29 cellular contexts compared by ENCODE assay signal in the genomic region with DNA sequence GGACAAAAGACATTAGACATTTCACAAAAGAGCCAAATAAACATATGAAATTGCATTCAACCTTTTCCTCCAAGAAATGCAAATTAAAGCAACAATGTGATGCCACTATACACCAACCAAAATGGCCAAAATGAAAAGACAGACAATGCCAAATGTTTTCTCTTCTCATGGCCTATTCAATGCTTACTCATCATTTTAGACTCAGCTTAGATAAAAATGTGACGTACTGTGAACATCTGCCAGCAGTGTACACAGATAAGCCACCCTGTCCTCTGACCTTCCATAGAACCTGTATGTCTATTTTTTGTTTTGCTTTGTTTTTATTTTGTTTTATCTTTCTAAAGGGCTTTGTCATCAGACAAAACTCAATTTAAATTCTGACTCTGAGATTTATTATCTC.
"Had no signal": no experiment of that assay in that cellular context is flagged by ENCODE, and none has a peak within 500 bp of the region (broad histone marks: within the 10 kb centered on the region; RNA-seq: fewer than 3 reads in every experiment).

No MANE protein-coding gene starts in this region.

- H3K27ac ChIP-seq: esophagus muscularis mucosa, foreskin keratinocyte, heart left ventricle, lower lobe of right lung, pancreas, prostate gland, suprapubic skin, tibial artery, upper lobe of right lung, WERI-Rb-1 had no signal

- H3K36me3 ChIP-seq: esophagus muscularis mucosa, heart left ventricle, lower lobe of right lung, pancreas, prostate gland, suprapubic skin, tibial artery, upper lobe of right lung, WERI-Rb-1 had no signal

- H3K4me1 ChIP-seq: esophagus muscularis mucosa, foreskin keratinocyte, heart left ventricle, lower lobe of right lung, pancreas, prostate gland, upper lobe of right lung had no signal

- H3K9me3 ChIP-seq: esophagus muscularis mucosa, heart left ventricle, lower lobe of right lung, pancreas, prostate gland, suprapubic skin, tibial artery, upper lobe of right lung had no signal

- ATAC-seq: foreskin keratinocyte; heart left ventricle; lower lobe of right lung; naive thymus-derived CD8-positive, alpha-beta T cell; pancreas; upper lobe of right lung had no signal

- DNase-seq: activated CD4-positive, alpha-beta memory T cell treated with anti-CD3 and anti-CD28 coated beads for 36 hours; activated CD4-positive, alpha-beta T cell treated with anti-CD3 and anti-CD28 coated beads, Interleukin-2, amount 10 ng/mL, durations not matched to agents 24 days and 14 days; activated CD4-positive, CD25-positive, alpha-beta regulatory T cell treated with anti-CD3 and anti-CD28 coated beads, Interleukin-2, amount 50 U/mL, for 72 hours; activated CD8-positive, alpha-beta memory T cell treated with anti-CD3 and anti-CD28 coated beads, Interleukin-2, amount 50 U/mL, for 4 hours; activated effector memory CD4-positive, alpha-beta T cell treated with anti-CD3 and anti-CD28 coated beads, Interleukin-2, amount 50 U/mL, for 16 hours; activated naive CD4-positive, alpha-beta T cell treated with anti-CD3 and anti-CD28 coated beads, Interleukin-2, amount 10 ng/mL, durations not matched to agents 7 days and 5 days; activated T-cell treated with anti-CD3 and anti-CD28 coated beads, Interleukin-2, amount 50 U/mL, for 1 hour; amygdala; caudate nucleus; cortex of kidney; foreskin keratinocyte; heart left ventricle; hypothalamus; immature natural killer cell; lower lobe of right lung; mesenchymal stem cell; naive thymus-derived CD8-positive, alpha-beta T cell; nucleus accumbens; pancreas; retina; stimulated activated CD4-positive, alpha-beta T cell treated with anti-CD3 and anti-CD28 coated beads, Interleukin-15, amount 100 ng/mL, for 24 hours; stimulated activated CD4-positive, alpha-beta T cell treated with anti-CD3 and anti-CD28 coated beads, Interleukin-2, amount 100 ng/mL, for 24 hours; stimulated activated naive CD4-positive, alpha-beta T cell; tibial artery; upper lobe of right lung; WERI-Rb-1 had no signal

- H3K4me3 ChIP-seq: esophagus muscularis mucosa, heart left ventricle, lower lobe of right lung, pancreas, prostate gland, suprapubic skin, tibial artery, upper lobe of right lung had no signal

- H3K27me3 ChIP-seq: esophagus muscularis mucosa, foreskin keratinocyte, heart left ventricle, pancreas, suprapubic skin, tibial artery, upper lobe of right lung had no signal
